In genomic region chr1:161172349-161172748, GRCh38 we compare ENCODE assay signal across 21 cellular contexts. TPM values are rescaled to one million over a fixed set of nuclear protein-coding genes. Genes with fewer than 3 reads are reported as not detected.
DNase-seq lines count a peak whose midpoint lies in the region; ATAC-seq and TF ChIP-seq lines count a peak whose summit lies in the region.
"Had no signal": no experiment of that assay in that cellular context is flagged by ENCODE, and none has a peak within 500 bp of the region (broad histone marks: within the 10 kb centered on the region; RNA-seq: fewer than 3 reads in every experiment).

No MANE protein-coding gene starts in this region.

- no peak overlapping the region for H3K4me3 ChIP-seq in CD4-positive, CD25-positive, alpha-beta regulatory T cell (ENCODE audit: low read depth, low read length)
- H3K4me3 ChIP-seq in KMS-11 (IDR thresholded peaks at IDR 0.05; ENCODE audit: insufficient read depth, low read depth, low read length) (peak overlapping the region; percentile 40), psoas muscle (no peak overlapping the region)
- no peak overlapping the region for H3K4me3 ChIP-seq in effector memory CD4-positive, alpha-beta T cell (ENCODE audit: insufficient read depth, low read depth, low read length, poor library complexity, severe bottlenecking)
- H3K4me3 ChIP-seq: BLaER1, GM23338, right lobe of liver had no signal

- H3K27me3 ChIP-seq in CD4-positive, CD25-positive, alpha-beta regulatory T cell (ENCODE audit: control insufficient read depth, insufficient read depth, low read length) = no peaks in the 10 kb centered on the region
- no peaks in the 10 kb centered on the region for H3K27me3 ChIP-seq in KMS-11 (ENCODE audit: insufficient read depth, low read depth)
- H3K27me3 ChIP-seq in psoas muscle (ENCODE audit: insufficient read depth in 3 of 3, low read length in 2 of 3) = no peaks in the 10 kb centered on the region
- H3K27me3 ChIP-seq in effector memory CD4-positive, alpha-beta T cell (replicated peaks; ENCODE audit: control insufficient read depth, insufficient read depth, low read length, poor library complexity, severe bottlenecking) = no peaks in the 10 kb centered on the region
- H3K27me3 ChIP-seq: BLaER1, right lobe of liver had no signal

- H3K36me3 ChIP-seq in CD4-positive, CD25-positive, alpha-beta regulatory T cell (ENCODE audit: control insufficient read depth, insufficient read depth, low read length) = peaks cover 58% of the 10 kb centered on the region
- H3K36me3 ChIP-seq in KMS-11 (ENCODE audit: insufficient read depth) = peaks cover 31% of the 10 kb centered on the region; the same call in 1 of the 2 replicates
- H3K36me3 ChIP-seq in psoas muscle (ENCODE audit: insufficient read depth in 1 of 2, low read depth in 1 of 2) = peaks cover 6 to 89% of the 10 kb centered on the region in 2 donors
- H3K36me3 ChIP-seq in effector memory CD4-positive, alpha-beta T cell (ENCODE audit: control insufficient read depth, insufficient read depth, low read length) = peaks cover 60% of the 10 kb centered on the region

- 63 to 78% (median 67%) methylated on average over 1 of the region's 1 CpG for WGBS in psoas muscle, 3 donors

- intact Hi-C loops in psoas muscle (cut with DNase I) = no loop called here

- no peak for ATAC-seq in CD4-positive, CD25-positive, alpha-beta regulatory T cell (ENCODE audit: low read depth in 2 of 2)
- ATAC-seq in effector memory CD8-positive, alpha-beta T cell (replicated peaks) = no peak
- no peak for ATAC-seq in psoas muscle
- ATAC-seq: GM23338; left colon; right lobe of liver; stimulated activated naive B cell treated with anti-CD40 and anti-IgM and Interleukin-4, amounts not matched to agents 10 μg/mL and 1 μg/mL and 100 μg/mL, for 72 hours had no signal

- H3K27ac ChIP-seq in CD4-positive, CD25-positive, alpha-beta regulatory T cell (ENCODE audit: insufficient read depth, low read length, poor library complexity, severe bottlenecking) = no peak overlapping the region
- no peak overlapping the region; the same call in 1 of the 2 replicates for H3K27ac ChIP-seq in KMS-11
- peak overlapping the region; percentile 2 for H3K27ac ChIP-seq in psoas muscle
- no peak overlapping the region for H3K27ac ChIP-seq in effector memory CD4-positive, alpha-beta T cell (ENCODE audit: insufficient read depth, low read length, poor library complexity, severe bottlenecking)
- H3K27ac ChIP-seq: BLaER1, right lobe of liver had no signal

- no peak overlapping the region for H3K4me2 ChIP-seq in KMS-11
- H3K4me2 ChIP-seq: BLaER1, GM23338 had no signal

- H3K4me3 Mint-ChIP-seq in CD4-positive, CD25-positive, alpha-beta regulatory T cell = peak overlapping the region in 2 of 4 donors; percentile 76 to 97
- H3K4me3 Mint-ChIP-seq in effector memory CD8-positive, alpha-beta T cell = no peak overlapping the region
- H3K4me3 Mint-ChIP-seq: dendritic cell treated with granulocyte-macrophage colony-stimulating factor and Interleukin-4, amounts not matched to agents 40 ng/mL and 50 ng/mL, for 4 days; GM23338; stimulated activated naive B cell treated with anti-CD40 and anti-IgM and Interleukin-4, amounts not matched to agents 10 μg/mL and 1 μg/mL and 100 μg/mL, for 72 hours had no signal

- H3K36me3 Mint-ChIP-seq in CD4-positive, CD25-positive, alpha-beta regulatory T cell = peaks cover 49% of the 10 kb centered on the region
- peaks cover 54% of the 10 kb centered on the region for H3K36me3 Mint-ChIP-seq in effector memory CD8-positive, alpha-beta T cell (ENCODE audit: insufficient read depth)

- DNase-seq in CD4-positive, CD25-positive, alpha-beta regulatory T cell = no peak
- no peak for DNase-seq in effector memory CD8-positive, alpha-beta T cell
- peak in 1 of 2 donors; percentile 8 for DNase-seq in psoas muscle
- no peak for DNase-seq in SK-N-DZ (ENCODE audit: low spot score)
- DNase-seq in effector memory CD4-positive, alpha-beta T cell = no peak
- no peak for DNase-seq in NCI-H226
- no peak for DNase-seq in T-helper 2 cell
- DNase-seq: activated CD4-positive, CD25-positive, alpha-beta regulatory T cell; activated CD8-positive, alpha-beta memory T cell treated with anti-CD3 and anti-CD28 coated beads, Interleukin-2, amount 50 U/mL, for 4 hours; anterior cingulate cortex; DMS79; left colon; MM.1S; naive B cell; NCI-H774; stimulated activated naive B cell treated with anti-CD40 and anti-IgM and Interleukin-4, amounts not matched to agents 10 μg/mL and 1 μg/mL and 100 μg/mL, for 72 hours had no signal

- H3K9me3 ChIP-seq in CD4-positive, CD25-positive, alpha-beta regulatory T cell (ENCODE audit: control insufficient read depth in 2 of 2, low read length in 2 of 2) = no peaks in the 10 kb centered on the region
- no peaks in the 10 kb centered on the region for H3K9me3 ChIP-seq in psoas muscle
- H3K9me3 ChIP-seq in effector memory CD4-positive, alpha-beta T cell (ENCODE audit: control insufficient read depth, low read length) = no peaks in the 10 kb centered on the region
- H3K9me3 ChIP-seq: BLaER1, right lobe of liver had no signal

- H3K27me3 Mint-ChIP-seq in CD4-positive, CD25-positive, alpha-beta regulatory T cell = peaks cover 6% of the 10 kb centered on the region
- no peaks in the 10 kb centered on the region for H3K27me3 Mint-ChIP-seq in effector memory CD8-positive, alpha-beta T cell
- H3K27me3 Mint-ChIP-seq: dendritic cell treated with granulocyte-macrophage colony-stimulating factor and Interleukin-4, amounts not matched to agents 40 ng/mL and 50 ng/mL, for 4 days; naive B cell; stimulated activated naive B cell treated with anti-CD40 and anti-IgM and Interleukin-4, amounts not matched to agents 10 μg/mL and 1 μg/mL and 100 μg/mL, for 72 hours had no signal

- peaks cover 0 to 68% (median 39%) of the 10 kb centered on the region in 4 donors for H3K4me1 Mint-ChIP-seq in CD4-positive, CD25-positive, alpha-beta regulatory T cell
- H3K4me1 Mint-ChIP-seq in effector memory CD8-positive, alpha-beta T cell (ENCODE audit: low read depth in 2 of 2) = peaks cover 48 to 58% of the 10 kb centered on the region in 2 donors

- H3K9ac ChIP-seq in KMS-11 = no peak overlapping the region; the same call in 1 of the 2 replicates
- H3K9ac ChIP-seq: BLaER1 had no signal

- H2AFZ ChIP-seq in KMS-11 (ENCODE audit: low read depth) = no peak overlapping the region
- H2AFZ ChIP-seq: GM23338 had no signal

- H3K79me2 ChIP-seq in KMS-11 (ENCODE audit: insufficient read depth, low read depth) = peaks cover 40% of the 10 kb centered on the region

- H4K20me1 ChIP-seq in KMS-11 (ENCODE audit: insufficient read depth) = no peaks in the 10 kb centered on the region

- TF ChIP-seq CTCF in KMS-11 (conservative IDR thresholded peaks at IDR 0.05; ENCODE audit: low read depth, low read length) (no peak), psoas muscle (IDR thresholded peaks at IDR 0.05) (no peak)

- peak overlapping the region; percentile 44 to 87 (median 67) for H3K27ac Mint-ChIP-seq in CD4-positive, CD25-positive, alpha-beta regulatory T cell
- peak overlapping the region; percentile 16 to 60 for H3K27ac Mint-ChIP-seq in effector memory CD8-positive, alpha-beta T cell
- H3K27ac Mint-ChIP-seq: dendritic cell treated with granulocyte-macrophage colony-stimulating factor and Interleukin-4, amounts not matched to agents 40 ng/mL and 50 ng/mL, for 4 days; GM23338; stimulated activated naive B cell treated with anti-CD40 and anti-IgM and Interleukin-4, amounts not matched to agents 10 μg/mL and 1 μg/mL and 100 μg/mL, for 72 hours had no signal

- H3K4me1 ChIP-seq in CD4-positive, CD25-positive, alpha-beta regulatory T cell (ENCODE audit: control insufficient read depth, insufficient read depth, low read length, poor library complexity, severe bottlenecking) = peaks cover 35% of the 10 kb centered on the region
- H3K4me1 ChIP-seq in KMS-11 (ENCODE audit: low read depth, poor library complexity, severe bottlenecking) (peaks cover 55% of the 10 kb centered on the region), psoas muscle (peaks cover 29% of the 10 kb centered on the region)
- H3K4me1 ChIP-seq in effector memory CD4-positive, alpha-beta T cell (ENCODE audit: control insufficient read depth, insufficient read depth, low read length, poor library complexity, severe bottlenecking) = peaks cover 15% of the 10 kb centered on the region

- peaks cover 0 to 3% (median 0%) of the 10 kb centered on the region in 7 donors for H3K9me3 Mint-ChIP-seq in CD4-positive, CD25-positive, alpha-beta regulatory T cell
- H3K9me3 Mint-ChIP-seq in effector memory CD8-positive, alpha-beta T cell = no peaks in the 10 kb centered on the region
- H3K9me3 Mint-ChIP-seq: dendritic cell treated with granulocyte-macrophage colony-stimulating factor and Interleukin-4, amounts not matched to agents 40 ng/mL and 50 ng/mL, for 4 days; GM23338; naive B cell; stimulated activated naive B cell treated with anti-CD40 and anti-IgM and Interleukin-4, amounts not matched to agents 10 μg/mL and 1 μg/mL and 100 μg/mL, for 72 hours had no signal

RNA-seq across cellular contexts. Expression of gene B4GALT3, which starts 5.0 kb away (rescaled TPM):
- total RNA-seq in CD4-positive, CD25-positive, alpha-beta regulatory T cell = 68.1 TPM
- 100 to 1,000 TPM in 1 of 4 donors, 10 to 100 TPM in 3; 75.6 to 104 (median 84.9) TPM for polyA plus RNA-seq in CD4-positive, CD25-positive, alpha-beta regulatory T cell
- 10 to 100 TPM; 16.3 to 32.8 (median 28.9) TPM for total RNA-seq in psoas muscle
- polyA plus RNA-seq in psoas muscle = 10 to 100 TPM; 29.3 to 48.1 (median 30.9) TPM
- 62.1 and 67.2 TPM in 2 replicates for polyA plus RNA-seq in SK-N-DZ (2014; cell fraction: cytosol; rRNA removed)
- 52.3 and 64.2 TPM in 2 replicates for polyA plus RNA-seq in SK-N-DZ (2014; cell fraction: nucleus; rRNA removed)

RNA-seq across cellular contexts. Expression of gene PPOX, which starts 6.1 kb away (rescaled TPM):
- total RNA-seq in CD4-positive, CD25-positive, alpha-beta regulatory T cell = 45.3 TPM
- 10 to 100 TPM; 18.0 to 32.9 (median 22.3) TPM for polyA plus RNA-seq in CD4-positive, CD25-positive, alpha-beta regulatory T cell
- 10 to 100 TPM in 1 of 4 donors, 1 to 10 TPM in 3; 4.8 to 12.8 (median 6.9) TPM for total RNA-seq in psoas muscle
- 10 to 100 TPM in 1 of 3 donors, 1 to 10 TPM in 2; 6.0 to 13.1 (median 7.5) TPM for polyA plus RNA-seq in psoas muscle
- polyA plus RNA-seq in SK-N-DZ (2014; cell fraction: cytosol; rRNA removed) = 41.3 and 58.6 TPM in 2 replicates
- 263 and 291 TPM in 2 replicates for polyA plus RNA-seq in SK-N-DZ (2014; cell fraction: nucleus; rRNA removed)

RNA-seq across cellular contexts. Expression of gene USP21, which starts 13.0 kb away (rescaled TPM):
- 36.9 TPM for total RNA-seq in CD4-positive, CD25-positive, alpha-beta regulatory T cell
- polyA plus RNA-seq in CD4-positive, CD25-positive, alpha-beta regulatory T cell = 10 to 100 TPM; 18.8 to 27.0 (median 22.1) TPM
- 10 to 100 TPM; 13.4 to 26.5 (median 23.2) TPM for total RNA-seq in psoas muscle
- 10 to 100 TPM; 16.7 to 47.3 (median 22.9) TPM for polyA plus RNA-seq in psoas muscle
- 10.5 and 20.0 TPM in 2 replicates for polyA plus RNA-seq in SK-N-DZ (2014; cell fraction: cytosol; rRNA removed)
- polyA plus RNA-seq in SK-N-DZ (2014; cell fraction: nucleus; rRNA removed) = 104 and 163 TPM in 2 replicates

RNA-seq across cellular contexts. Expression of gene UFC1, which starts 18.6 kb away (rescaled TPM):
- total RNA-seq in CD4-positive, CD25-positive, alpha-beta regulatory T cell = 115 TPM
- polyA plus RNA-seq in CD4-positive, CD25-positive, alpha-beta regulatory T cell = 100 to 1,000 TPM; 147 to 188 (median 171) TPM
- 10 to 100 TPM; 56.6 to 76.2 (median 63.9) TPM for total RNA-seq in psoas muscle
- polyA plus RNA-seq in psoas muscle = 100 to 1,000 TPM in 1 of 3 donors, 10 to 100 TPM in 2; 98.2 to 141 (median 99.6) TPM
- 73.7 and 87.5 TPM in 2 replicates for polyA plus RNA-seq in SK-N-DZ (2014; cell fraction: cytosol; rRNA removed)
- 45.2 and 53.2 TPM in 2 replicates for polyA plus RNA-seq in SK-N-DZ (2014; cell fraction: nucleus; rRNA removed)

RNA-seq across cellular contexts. Expression of gene ADAMTS4, which starts 26.5 kb away (rescaled TPM):
- total RNA-seq in CD4-positive, CD25-positive, alpha-beta regulatory T cell = 5.3 TPM
- polyA plus RNA-seq in CD4-positive, CD25-positive, alpha-beta regulatory T cell = 1 to 10 TPM in 1 of 4 donors, under 1 TPM in 2, not detected in 1; 0.36 to 1.4 (median 0.37) TPM
- total RNA-seq in psoas muscle = 1 to 10 TPM; 1.3 to 8.9 (median 5.2) TPM
- 1 to 10 TPM in 1 of 3 donors, under 1 TPM in 2; 0.88 to 1.3 (median 0.92) TPM for polyA plus RNA-seq in psoas muscle
- polyA plus RNA-seq in SK-N-DZ (2014; cell fraction: cytosol; rRNA removed) = 10.0 and 12.4 TPM in 2 replicates
- polyA plus RNA-seq in SK-N-DZ (2014; cell fraction: nucleus; rRNA removed) = 3.5 and 5.3 TPM in 2 replicates
